9 cellular contexts compared by ENCODE assay signal in genomic region chr1:224819861-224820260, GRCh38.
"Had no signal": no experiment of that assay in that cellular context is flagged by ENCODE, and none has a peak within 500 bp of the region (broad histone marks: within the 10 kb centered on the region; RNA-seq: fewer than 3 reads in every experiment).

No MANE protein-coding gene starts in this region.

- H3K4me3 ChIP-seq: GM23248, GM23338, HAP-1 had no signal

- H3K4me2 ChIP-seq: GM23338 had no signal

- DNase-seq: GM23248, GOT3, H7, H9, HCEC 1CT, HFFc6 had no signal

- ATAC-seq: GM23338, HCT116 had no signal

- H3K4me1 ChIP-seq: HAP-1 had no signal

- H3K36me3 ChIP-seq: HAP-1 had no signal

- H3K4me3 Mint-ChIP-seq: GM23338, H9, HFFc6 had no signal

- H3K9ac ChIP-seq: GM23248 had no signal

- H3K9me3 ChIP-seq: HAP-1 had no signal

- H3K27ac ChIP-seq: GM23248 had no signal

- H3K27ac Mint-ChIP-seq: GM23338, HFFc6 had no signal
